Comparison of ENCODE assay signal across 1 cellular context in the genomic region with DNA sequence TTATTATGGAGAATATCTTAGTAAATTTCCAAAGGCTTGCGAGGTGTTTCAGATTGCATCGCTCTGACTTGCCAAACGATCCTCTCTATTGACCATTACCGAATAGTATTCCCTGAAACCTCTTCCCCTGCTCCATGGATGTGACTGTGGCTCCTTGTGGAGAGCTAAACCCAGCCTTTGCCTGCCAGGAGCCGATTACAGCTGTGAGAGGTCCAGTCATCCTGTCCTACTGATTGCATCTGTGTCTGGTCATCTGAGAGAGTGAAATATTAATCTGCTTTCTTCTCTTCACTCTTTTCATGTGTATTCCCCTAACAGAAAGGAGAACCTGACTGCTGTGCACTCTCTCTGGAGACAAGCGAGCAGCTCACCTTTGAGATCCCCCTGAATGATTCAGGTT.
TF ChIP-seq lines count a peak whose summit lies in the region.

No MANE protein-coding gene starts in this region.

TF ChIP-seq in GM23338, 12 proteins besides CTCF, POLR2A, EP300 and RAD21 (continued from another document):
- TF ChIP-seq, protein P1, sequence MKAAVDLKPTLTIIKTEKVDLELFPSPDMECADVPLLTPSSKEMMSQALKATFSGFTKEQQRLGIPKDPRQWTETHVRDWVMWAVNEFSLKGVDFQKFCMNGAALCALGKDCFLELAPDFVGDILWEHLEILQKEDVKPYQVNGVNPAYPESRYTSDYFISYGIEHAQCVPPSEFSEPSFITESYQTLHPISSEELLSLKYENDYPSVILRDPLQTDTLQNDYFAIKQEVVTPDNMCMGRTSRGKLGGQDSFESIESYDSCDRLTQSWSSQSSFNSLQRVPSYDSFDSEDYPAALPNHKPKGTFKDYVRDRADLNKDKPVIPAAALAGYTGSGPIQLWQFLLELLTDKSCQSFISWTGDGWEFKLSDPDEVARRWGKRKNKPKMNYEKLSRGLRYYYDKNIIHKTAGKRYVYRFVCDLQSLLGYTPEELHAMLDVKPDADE (IDR thresholded peaks at IDR 0.05) = no peak
